In genomic region chr20:3121955-3122610, GRCh38 we compare ENCODE assay signal across 1 cellular context.
TF ChIP-seq lines count a peak whose summit lies in the region.

No MANE protein-coding gene starts in this region.

TF ChIP-seq in GM12878, 131 proteins besides CTCF, POLR2A, EP300 and RAD21:
- no peak for TF ChIP-seq ATF3 (IDR thresholded peaks at IDR 0.05; ENCODE audit: borderline replicate concordance, extremely low read depth, low read depth, low read length)
- no peak for TF ChIP-seq ZNF24 (IDR thresholded peaks at IDR 0.05)
- no peak for TF ChIP-seq ATF7 (IDR thresholded peaks at IDR 0.05; ENCODE audit: low read depth)
- peak; percentile 27; the same call in 1 of the 2 replicates for TF ChIP-seq SPI1 (IDR thresholded peaks at IDR 0.05; ENCODE audit: borderline replicate concordance, insufficient read depth, low read depth, low read length)
- TF ChIP-seq CBFB (IDR thresholded peaks at IDR 0.05; ENCODE audit: low read depth) = no peak
- no peak for TF ChIP-seq BCL3 (IDR thresholded peaks at IDR 0.05; ENCODE audit: borderline replicate concordance, insufficient read depth, low read depth, low read length, poor library complexity, severe bottlenecking)
TF ChIP-seq in GM12878: peak in this region for 1.
